8 cellular contexts compared by ENCODE assay signal in the genomic region with DNA sequence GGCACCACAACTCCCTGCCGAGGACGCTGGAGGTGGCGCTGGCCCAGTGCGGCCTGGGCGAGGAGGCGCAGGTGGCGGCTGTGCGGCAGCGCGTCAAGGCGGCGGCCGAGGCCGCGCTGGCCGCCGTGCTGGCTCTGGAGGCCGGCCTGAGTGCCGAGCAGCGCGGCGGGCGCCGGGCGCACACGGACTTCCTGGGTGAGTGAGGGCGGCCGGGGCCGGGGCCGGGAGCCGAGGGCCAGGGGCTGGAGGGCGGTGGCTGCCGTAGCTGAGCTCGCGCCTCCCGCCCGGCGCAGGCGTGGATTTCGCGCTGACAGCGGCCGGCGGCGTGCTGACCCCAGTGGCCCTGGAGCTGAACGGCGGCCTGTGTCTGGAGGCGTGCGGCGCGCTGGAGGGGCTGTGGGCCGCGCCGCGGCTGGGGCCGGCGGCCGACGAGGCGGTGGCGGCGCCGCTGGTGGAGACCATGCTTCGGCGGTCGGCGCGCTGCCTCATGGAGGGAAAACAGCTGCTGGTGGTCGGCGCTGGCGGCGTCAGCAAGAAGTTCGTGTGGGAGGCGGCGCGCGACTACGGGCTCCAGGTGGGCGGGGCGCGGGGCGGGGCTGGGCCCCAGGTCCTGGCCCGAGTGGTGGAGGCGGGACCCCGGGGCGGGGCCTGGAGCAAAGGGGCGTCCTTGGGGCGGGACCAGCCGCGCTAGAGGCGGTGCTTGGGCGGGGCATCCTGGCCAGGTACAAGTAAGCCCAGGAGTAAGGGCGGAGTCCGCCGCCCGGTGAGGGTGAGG. TPM values are rescaled to one million over a fixed set of nuclear protein-coding genes. Genes with fewer than 3 reads are reported as not detected.
DNase-seq lines count a peak whose midpoint lies in the region; ATAC-seq and TF ChIP-seq lines count a peak whose summit lies in the region.

No MANE protein-coding gene starts in this region.

- H3K27ac Mint-ChIP-seq in HFFc6 (no peak overlapping the region), osteocyte (ENCODE audit: unreplicated experiment) (peak overlapping the region; percentile 76)
- H3K27ac Mint-ChIP-seq in activated naive CD4-positive, alpha-beta T cell treated with anti-CD3 and anti-CD28 coated beads, Interleukin-2, amount 50 U/mL, for 24 hours, result peak overlapping the region; percentile 85

- DNase-seq in GF-D8 (lab: John Stamatoyannopoulos, UW) (peak; percentile 80), HFFc6 (peak; percentile 79), NCI-H1092 (lab: John Stamatoyannopoulos, UW) (peak; percentile 91), SK-N-MC (ENCODE audit: low read depth, low spot score) (peak; percentile 37), glomerular visceral epithelial cell (ENCODE audit: extremely low spot score) (peak; percentile 95), osteocyte (ENCODE audit: extremely low spot score, unreplicated experiment) (peak; percentile 97), thoracic aorta (ENCODE audit: low spot score) (peak; percentile 82)

- peak; percentile 72 for ATAC-seq in thoracic aorta (ENCODE audit: insufficient number of reproducible peaks, low FRiP score, low read depth)

- H3K36me3 Mint-ChIP-seq in HFFc6 (ENCODE audit: low read depth), result no peaks in the 10 kb centered on the region
- no peaks in the 10 kb centered on the region for H3K36me3 Mint-ChIP-seq in activated naive CD4-positive, alpha-beta T cell treated with anti-CD3 and anti-CD28 coated beads, Interleukin-2, amount 50 U/mL, for 24 hours
- no peaks in the 10 kb centered on the region for H3K36me3 Mint-ChIP-seq in osteocyte (ENCODE audit: unreplicated experiment)

- peak overlapping the region; percentile 66 for H3K9ac ChIP-seq in SK-N-MC (ENCODE audit: insufficient read length)

- peak overlapping the region; percentile 71; the same call in 1 of the 2 replicates for H3K27ac ChIP-seq in SK-N-MC
- peak overlapping the region; percentile 78 to 90 for H3K27ac ChIP-seq in thoracic aorta

- no peaks in the 10 kb centered on the region for H3K27me3 ChIP-seq in thoracic aorta (replicated peaks; ENCODE audit: insufficient read depth)

- H3K4me1 Mint-ChIP-seq in HFFc6 (ENCODE audit: low read depth) (no peaks in the 10 kb centered on the region), osteocyte (ENCODE audit: unreplicated experiment) (peaks cover 21% of the 10 kb centered on the region)
- H3K4me1 Mint-ChIP-seq in activated naive CD4-positive, alpha-beta T cell treated with anti-CD3 and anti-CD28 coated beads, Interleukin-2, amount 50 U/mL, for 24 hours, result peaks cover 61% of the 10 kb centered on the region

- no peak for TF ChIP-seq CTCF in HFFc6 (IDR thresholded peaks at IDR 0.05)
- TF ChIP-seq CTCF in osteocyte (IDR thresholded peaks at IDR 0.05), result no peak
- no peak for TF ChIP-seq CTCF in thoracic aorta (IDR thresholded peaks at IDR 0.05)

- H3K36me3 ChIP-seq in SK-N-MC (ENCODE audit: insufficient read depth, low read length) (no peaks in the 10 kb centered on the region), thoracic aorta (no peaks in the 10 kb centered on the region)

- H3K9me3 Mint-ChIP-seq in HFFc6, result no peaks in the 10 kb centered on the region
- no peaks in the 10 kb centered on the region for H3K9me3 Mint-ChIP-seq in activated naive CD4-positive, alpha-beta T cell treated with anti-CD3 and anti-CD28 coated beads, Interleukin-2, amount 50 U/mL, for 24 hours
- no peaks in the 10 kb centered on the region for H3K9me3 Mint-ChIP-seq in osteocyte (ENCODE audit: unreplicated experiment)

- H3K4me1 ChIP-seq in thoracic aorta (ENCODE audit: control insufficient read depth in 1 of 2, low read depth in 2 of 2), result peaks cover 19 to 48% of the 10 kb centered on the region in 2 donors

- peak overlapping the region; percentile 67 for H3K4me3 ChIP-seq in SK-N-MC
- H3K4me3 ChIP-seq in thoracic aorta, result peak overlapping the region; percentile 81

- H3K4me3 Mint-ChIP-seq in HFFc6 (peak overlapping the region; percentile 59), osteocyte (ENCODE audit: unreplicated experiment) (peak overlapping the region; percentile 70)
- H3K4me3 Mint-ChIP-seq in activated naive CD4-positive, alpha-beta T cell treated with anti-CD3 and anti-CD28 coated beads, Interleukin-2, amount 50 U/mL, for 24 hours, result peak overlapping the region; percentile 79

- H3K27me3 Mint-ChIP-seq in HFFc6 (ENCODE audit: insufficient read depth), result no peaks in the 10 kb centered on the region; the same call in none of the 2 replicates
- no peaks in the 10 kb centered on the region for H3K27me3 Mint-ChIP-seq in activated naive CD4-positive, alpha-beta T cell treated with anti-CD3 and anti-CD28 coated beads, Interleukin-2, amount 50 U/mL, for 24 hours
- H3K27me3 Mint-ChIP-seq in osteocyte (ENCODE audit: unreplicated experiment), result no peaks in the 10 kb centered on the region

- no peaks in the 10 kb centered on the region for H3K9me3 ChIP-seq in SK-N-MC (ENCODE audit: low read depth, low read length)
- no peaks in the 10 kb centered on the region for H3K9me3 ChIP-seq in thoracic aorta

RNA-seq across cellular contexts. Expression of a gene that starts 5.4 kb away (rescaled TPM):
- total RNA-seq in HFFc6 (2021; fragmentation: NEBNext Ultra II Directional; extraction: Animal tissue kit (Norgen Biotek cat#: 25700)), result under 1 TPM in 5 of 6 experiments, not detected in 1; 0.05 to 0.14 (median 0.06) TPM
- 0.24 and 0.27 TPM in 2 replicates for total RNA-seq in osteocyte
- 10 to 100 TPM in 1 of 2 donors, 1 to 10 TPM in 1; 7.9 to 10.8 TPM for total RNA-seq in thoracic aorta

RNA-seq across cellular contexts. Expression of a gene that starts 7.5 kb away (rescaled TPM):
- 10 to 100 TPM; 51.5 to 58.4 (median 55.8) TPM for total RNA-seq in HFFc6 (2021; fragmentation: NEBNext Ultra II Directional; extraction: Animal tissue kit (Norgen Biotek cat#: 25700))
- 42.7 and 49.5 TPM in 2 replicates for total RNA-seq in osteocyte
- 10 to 100 TPM; 68.3 to 69.3 TPM for total RNA-seq in thoracic aorta

RNA-seq across cellular contexts. Expression of a gene that starts 16.6 kb away (rescaled TPM):
- under 1 TPM in 3 of 6 experiments, not detected in 3; 0.35 to 0.50 (median 0.40) TPM for total RNA-seq in HFFc6 (2021; fragmentation: NEBNext Ultra II Directional; extraction: Animal tissue kit (Norgen Biotek cat#: 25700))
- 0.89 and 1.2 TPM in 2 replicates for total RNA-seq in osteocyte
- total RNA-seq in thoracic aorta, result 1 to 10 TPM; 4.0 to 7.2 TPM

RNA-seq across cellular contexts. Expression of a gene that starts 16.9 kb away (rescaled TPM):
- total RNA-seq in HFFc6 (2021; fragmentation: NEBNext Ultra II Directional; extraction: Animal tissue kit (Norgen Biotek cat#: 25700)), result not detected
- total RNA-seq in osteocyte (not detected in 2 replicates), thoracic aorta (1 to 10 TPM; 2.6 to 3.8 TPM)

RNA-seq across cellular contexts. Expression of a gene that starts 19.2 kb away (rescaled TPM):
- 100 to 1,000 TPM; 162 to 191 (median 180) TPM for total RNA-seq in HFFc6 (2021; fragmentation: NEBNext Ultra II Directional; extraction: Animal tissue kit (Norgen Biotek cat#: 25700))
- total RNA-seq in osteocyte (132 and 140 TPM in 2 replicates), thoracic aorta (10 to 100 TPM; 74.4 to 77.8 TPM)

Comparison
In these comparisons a context has a peak if more than half of its experiments do, and no peak if none do; other contexts are left out.
1. Peak in every context shown above with its lines: DNase-seq, ATAC-seq, H3K4me3 ChIP-seq and H3K27ac ChIP-seq.
2. DNase-seq: peak in every context shown above with its lines; median percentile 97 in osteocyte; 95 in glomerular visceral epithelial cell; 91 in NCI-H1092; 82 in thoracic aorta; 80 in GF-D8; 79 in HFFc6; 37 in SK-N-MC.